ENCODE assay signal across 11 cellular contexts in the genomic region with DNA sequence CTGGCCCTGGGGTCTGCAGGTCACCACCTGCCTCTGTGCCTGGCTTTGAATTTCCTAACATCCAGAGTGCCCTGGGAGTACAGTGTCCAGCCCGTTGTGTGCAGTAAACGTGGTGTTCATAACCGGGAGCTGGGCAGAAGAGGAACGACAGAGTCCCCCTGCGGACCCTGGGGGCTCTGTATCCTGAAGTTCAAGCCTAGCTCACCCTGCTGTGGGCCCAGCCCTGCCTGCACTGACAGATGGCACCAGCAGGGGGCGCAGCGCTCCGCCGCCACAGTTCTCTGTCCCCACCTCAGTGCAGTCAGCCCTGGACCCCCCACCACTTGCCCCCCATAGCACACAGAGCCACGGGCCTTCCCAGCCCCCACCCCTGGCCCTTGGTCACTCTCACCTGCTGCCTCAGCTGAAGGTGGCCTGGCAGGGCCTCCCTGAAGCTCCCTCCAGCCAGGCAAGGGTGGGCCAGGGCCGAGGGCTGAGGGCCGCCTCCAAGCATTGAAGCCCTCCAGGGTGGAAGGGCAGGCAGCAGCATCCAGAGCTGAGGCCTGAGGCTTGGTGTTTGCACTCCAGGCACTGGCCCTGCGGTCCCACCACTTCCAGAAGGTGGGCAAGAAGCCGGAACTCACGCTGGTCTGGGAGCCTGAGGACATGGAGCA. TPM values are rescaled to one million over a fixed set of nuclear protein-coding genes. Genes with fewer than 3 reads are reported as not detected.
A peak's percentile ranks its signal among the peaks of the same experiment; 100 is the strongest.
DNase-seq lines count a peak whose midpoint lies in the region; ATAC-seq, FAIRE-seq and TF ChIP-seq lines count a peak whose summit lies in the region.
"Not testable (repeated sequence)": the region's sequence is repeated elsewhere in the genome, so short reads cannot be mapped to it uniquely, and the experiment has no call there.
"Had no signal": no experiment of that assay in that cellular context is flagged by ENCODE, and none has a peak within 500 bp of the region (broad histone marks: within the 10 kb centered on the region; RNA-seq: fewer than 3 reads in every experiment).

No MANE protein-coding gene starts in this region.

- not testable (repeated sequence) for H3K36me3 Mint-ChIP-seq in naive thymus-derived CD8-positive, alpha-beta T cell

- TF ChIP-seq CTCF in AG04449 (IDR thresholded peaks at IDR 0.05; ENCODE audit: insufficient read depth, low read length, missing control alignments) (peak; percentile 23), PC-9 (conservative IDR thresholded peaks at IDR 0.05) (peak; percentile 79), cardiac fibroblast (IDR thresholded peaks at IDR 0.05; ENCODE audit: low read depth, low read length) (peak; percentile 33)

- not testable (repeated sequence) for H3K27me3 ChIP-seq in PC-9 (ENCODE audit: insufficient read depth, low read depth)

- not testable (repeated sequence) for H3K36me3 ChIP-seq in PC-9 (ENCODE audit: low read depth)

- not testable (repeated sequence) for H3K27me3 Mint-ChIP-seq in naive thymus-derived CD8-positive, alpha-beta T cell

- CTCF ChIA-PET in AG04449 (lab: Yijun Ruan, JAX) (interaction anchor here (0.6 to 4.6 kb wide), 13 partner anchors 10 to 600 kb away, joined by 3 to 46 read pairs (median 3); no protein-coding TSS in a partner anchor), PC-9 (lab: Charles Lee) (interaction anchor here (1.3 kb wide), 1 partner anchor 31 kb away, joined by 5 read pairs; no protein-coding TSS in a partner anchor)

- BruUV-seq in PC-9 (replicated peaks; lab: Mats Ljungman, UMichigan): not testable (repeated sequence)

- H3K9me3 Mint-ChIP-seq in naive thymus-derived CD8-positive, alpha-beta T cell: not testable (repeated sequence)

- H3K4me1 ChIP-seq in PC-9 (replicated peaks; ENCODE audit: insufficient read depth): not testable (repeated sequence)

- not testable (repeated sequence) for H3K4me3 ChIP-seq in AG04449 (ENCODE audit: low read depth, low read length); PC-9; cardiac fibroblast (replicated peaks in 1 of 2; ENCODE audit: low read depth in 2 of 2, low read length in 2 of 2)

- intact Hi-C loops in PC-9 (cut with micrococcal nuclease; ENCODE audit: unreplicated experiment); cardiac septum (cut with DNase I): not testable (repeated sequence)

- H3K4me3 Mint-ChIP-seq in naive thymus-derived CD8-positive, alpha-beta T cell: not testable (repeated sequence)

- DNase-seq in AG04449 (ENCODE audit: low read depth, low spot score); GM12892 (ENCODE audit: insufficient read length); PC-9; cardiac fibroblast (ENCODE audit: low read depth in 2 of 2): not testable (repeated sequence)
- DNase-seq in activated T-cell treated with anti-CD3 and anti-CD28 coated beads, Interleukin-2, amount 50 U/mL, for 1 hour: peak; percentile 22
- DNase-seq in cardiac septum (ENCODE audit: low spot score): peak; percentile 66
- DNase-seq in naive thymus-derived CD8-positive, alpha-beta T cell: peak in 2 of 10 donors; percentile 19 to 36
- peak; percentile 21 for DNase-seq in stimulated activated CD8-positive, alpha-beta memory T cell treated with anti-CD3 and anti-CD28 coated beads, Interleukin-4, amount 100 ng/mL, for 48 hours

- H3K9me3 ChIP-seq in PC-9 (ENCODE audit: insufficient read depth, low read depth): not testable (repeated sequence)

- ATAC-seq in naive thymus-derived CD8-positive, alpha-beta T cell: peak; percentile 50 to 63

- peak; percentile 93 for FAIRE-seq in GM12892 (lab: Jason Lieb, UNC)

- not testable (repeated sequence) for H3K27ac Mint-ChIP-seq in naive thymus-derived CD8-positive, alpha-beta T cell

- H4K20me1 ChIP-seq in PC-9 (ENCODE audit: insufficient read depth): not testable (repeated sequence)

- H2AFZ ChIP-seq in PC-9: not testable (repeated sequence)

- not testable (repeated sequence) for TF ChIP-seq POLR2A in GM12892 (IDR thresholded peaks at IDR 0.05; ENCODE audit: low read depth, low read length)

- not testable (repeated sequence) for H3F3A ChIP-seq in PC-9 (ENCODE audit: insufficient read depth, low read depth)

- POLR2A ChIA-PET in AG04449 (lab: Yijun Ruan, JAX); PC-9 (lab: Charles Lee; ENCODE audit: unreplicated experiment); naive thymus-derived CD8-positive, alpha-beta T cell (lab: Charles Lee): not testable (repeated sequence)

- H3K4me2 ChIP-seq in PC-9: not testable (repeated sequence)

- not testable (repeated sequence) for H3K27ac ChIP-seq in PC-9

- H3K79me2 ChIP-seq in PC-9 (ENCODE audit: low read depth): not testable (repeated sequence)

- H3K4me1 Mint-ChIP-seq in naive thymus-derived CD8-positive, alpha-beta T cell: not testable (repeated sequence)

- H3K9me2 ChIP-seq in PC-9 (ENCODE audit: insufficient read depth): not testable (repeated sequence)

RNA-seq across cellular contexts. Expression of a gene that starts 43.2 kb away (rescaled TPM):
- 0.59 TPM for polyA plus RNA-seq in GM12892 (2012; ENCODE audit: missing spikeins)
- 47.5 and 57.8 TPM in 2 replicates for total RNA-seq in PC-9 (2021)
- not detected for total RNA-seq in cardiac septum
- total RNA-seq in naive thymus-derived CD8-positive, alpha-beta T cell: not detected
- polyA plus RNA-seq in naive thymus-derived CD8-positive, alpha-beta T cell: not detected
- total RNA-seq: activated CD8-positive, alpha-beta memory T cell treated with anti-CD3 and anti-CD28 coated beads for 36 hours; NCI-H460; temporal lobe had no signal

Comparison
In these comparisons a context has a peak if more than half of its experiments do, and no peak if none do; other contexts are left out.
1. CTCF ChIP-seq: peak in every context shown above with its lines; median percentile 79 in PC-9; 33 in cardiac fibroblast; 23 in AG04449.
2. RNA of a gene that starts 43.2 kb away (total RNA-seq): 47.5 to 57.8 TPM in PC-9; not detected in cardiac septum (single experiment) and not detected in naive thymus-derived CD8-positive, alpha-beta T cell; every median in the first group is over 10 times any median in the second.